In genomic region chr7:6271694-6272371, GRCh38 we compare ENCODE assay signal across 8 cellular contexts. TPM values are rescaled to one million over a fixed set of nuclear protein-coding genes. Genes with fewer than 3 reads are reported as not detected.
DNase-seq lines count a peak whose midpoint lies in the region; ATAC-seq, FAIRE-seq and TF ChIP-seq lines count a peak whose summit lies in the region.

No MANE protein-coding gene starts in this region.

- no peak overlapping the region for H3K27ac ChIP-seq in CD4-positive, CD25-positive, alpha-beta regulatory T cell (ENCODE audit: insufficient read depth, low read length, poor library complexity, severe bottlenecking)
- H3K27ac ChIP-seq in PC-3 (ENCODE audit: low read length): no peak overlapping the region
- peak overlapping the region; percentile 67 for H3K27ac ChIP-seq in K562 (ENCODE audit: extremely low read depth, low read depth, low read length)
- no peak overlapping the region for H3K27ac ChIP-seq in kidney (ENCODE audit: low read depth in 2 of 2, low read length in 2 of 2)

- TF ChIP-seq CTCF in PC-3 (conservative IDR thresholded peaks at IDR 0.05; ENCODE audit: low read depth, low read length): no peak
- no peak for TF ChIP-seq CTCF in K562 (IDR thresholded peaks at IDR 0.05 in 2 of 3, conservative IDR thresholded peaks at IDR 0.05 in 1 of 3; ENCODE audit: insufficient read depth in 2 of 3, low read depth in 1 of 3, low read length in 3 of 3)
- TF ChIP-seq CTCF in kidney (IDR thresholded peaks at IDR 0.05; ENCODE audit: borderline replicate concordance, extremely low read depth, insufficient read depth): no peak

- H3K4me3 Mint-ChIP-seq in CD4-positive, CD25-positive, alpha-beta regulatory T cell: peak overlapping the region; percentile 82 to 95 (median 92)

- no peaks in the 10 kb centered on the region for H3K9me3 ChIP-seq in CD4-positive, CD25-positive, alpha-beta regulatory T cell (ENCODE audit: control insufficient read depth in 2 of 2, low read length in 2 of 2)
- H3K9me3 ChIP-seq in PC-3 (ENCODE audit: low read length): no peaks in the 10 kb centered on the region
- no peaks in the 10 kb centered on the region for H3K9me3 ChIP-seq in K562 (replicated peaks; ENCODE audit: control insufficient read depth, insufficient read depth, low read depth, low read length)
- no peaks in the 10 kb centered on the region for H3K9me3 ChIP-seq in kidney (ENCODE audit: control insufficient read depth in 1 of 2, low read length in 2 of 2)

- H4K20me1 ChIP-seq in PC-3 (ENCODE audit: low read length): peaks cover 8% of the 10 kb centered on the region; the same call in 1 of the 2 replicates
- H4K20me1 ChIP-seq in K562 (replicated peaks; ENCODE audit: control insufficient read depth, insufficient read depth, low read length): no peaks in the 10 kb centered on the region

- ATAC-seq in CD4-positive, CD25-positive, alpha-beta regulatory T cell (ENCODE audit: low read depth in 2 of 2): no peak
- ATAC-seq in GM21529 (IDR thresholded peaks at IDR 0.05; ENCODE audit: unreplicated experiment) (peak; percentile 18), PC-3 (peak; percentile 3), K562 (peak; percentile 48)

- peak in 2 of 3 donors; percentile 14 to 21 for DNase-seq in CD4-positive, CD25-positive, alpha-beta regulatory T cell
- DNase-seq in PC-3 (no peak), K562 (ENCODE audit: extremely low read depth in 1 of 4, low spot score in 3 of 4) (peak; percentile 43 to 58 (median 54)), kidney (peak; percentile 80), NCI-H1436 treated with DMSO at 0.1 percent for 48 hours (lab: John Stamatoyannopoulos, UW) (no peak), NCI-H2196 treated with DMSO at 0.1 percent for 48 hours (lab: John Stamatoyannopoulos, UW; ENCODE audit: unreplicated experiment) (no peak)
- peak; percentile 19 for DNase-seq in stimulated activated CD4-positive, alpha-beta T cell treated with anti-CD3 and anti-CD28 coated beads, Interleukin-4, amount 100 ng/mL, for 24 hours

- H3K27me3 ChIP-seq in CD4-positive, CD25-positive, alpha-beta regulatory T cell (ENCODE audit: control insufficient read depth, insufficient read depth, low read length): peaks cover 17% of the 10 kb centered on the region
- H3K27me3 ChIP-seq in PC-3 (ENCODE audit: low read length): no peaks in the 10 kb centered on the region
- no peaks in the 10 kb centered on the region for H3K27me3 ChIP-seq in K562 (ENCODE audit: control insufficient read depth in 2 of 2, insufficient read depth in 2 of 2, low read length in 2 of 2)

- in situ Hi-C loops in K562 (cut with MboI): no loop called here

- 1% methylated on average over 33 of the region's 64 CpGs for WGBS in K562 (ENCODE audit: insufficient coverage, low coverage, missing lambda C conversion rate)

- intact Hi-C loops in PC-3 (cut with micrococcal nuclease) (loop anchor here (1.0 to 5.0 kb wide), 5 partner anchors 11 to 165 kb away; no protein-coding TSS in a partner anchor), K562 (cut with micrococcal nuclease) (loop anchor here (5.0 kb wide), 1 partner anchor 45 kb away; no protein-coding TSS in a partner anchor), kidney (cut with DNase I) (no loop called here)

- BruUV-seq in PC-3 (replicated peaks; lab: Mats Ljungman, UMichigan): no TSS peak
- no TSS peak for BruUV-seq in K562 (replicated peaks; lab: Mats Ljungman, UMichigan)

- FAIRE-seq in K562 (lab: Jason Lieb, UNC) (no peak), kidney (lab: Jason Lieb, UNC) (no peak)

- H2AFZ ChIP-seq in PC-3 (ENCODE audit: low read length) (peak overlapping the region; percentile 62), K562 (ENCODE audit: low read depth, low read length) (peak overlapping the region; percentile 80)

- no peak for TF ChIP-seq EP300 in K562 (IDR thresholded peaks at IDR 0.05; ENCODE audit: low read length)

- peak overlapping the region in 2 of 3 donors; percentile 80 to 88 for H3K27ac Mint-ChIP-seq in CD4-positive, CD25-positive, alpha-beta regulatory T cell

- H3K4me3 ChIP-seq in CD4-positive, CD25-positive, alpha-beta regulatory T cell (ENCODE audit: low read depth, low read length): peak overlapping the region; percentile 83
- peak overlapping the region; percentile 93 for H3K4me3 ChIP-seq in PC-3 (ENCODE audit: low read length)
- H3K4me3 ChIP-seq in K562: peak overlapping the region; percentile 78
- H3K4me3 ChIP-seq in kidney (ENCODE audit: low read length in 2 of 2): peak overlapping the region; percentile 69

- peaks cover 24% of the 10 kb centered on the region for H3K27me3 Mint-ChIP-seq in CD4-positive, CD25-positive, alpha-beta regulatory T cell

- H3K9me3 Mint-ChIP-seq in CD4-positive, CD25-positive, alpha-beta regulatory T cell: no peaks in the 10 kb centered on the region

- CTCF ChIA-PET in PC-3 (lab: Charles Lee): no interaction called here
- CTCF ChIA-PET in K562 (lab: Yijun Ruan, JAX; ENCODE audit: low intra/inter-chr PET ratio): no interaction called here

- H3K4me2 ChIP-seq in PC-3 (ENCODE audit: low read length): peak overlapping the region; percentile 97
- peak overlapping the region; percentile 93 for H3K4me2 ChIP-seq in K562 (ENCODE audit: insufficient read depth, low read length)

- POLR2A ChIA-PET in PC-3 (lab: Charles Lee; ENCODE audit: unreplicated experiment) (interaction anchor here (0.6 kb wide), 1 partner anchor 52 kb away, joined by 3 read pairs; no protein-coding TSS in a partner anchor), K562 (lab: Yijun Ruan, JAX) (interaction anchor here (0.7 to 1.3 kb wide), 4 partner anchors 13 to 236 kb away, joined by 3 to 7 read pairs (median 4); no protein-coding TSS in a partner anchor)

- no peak for TF ChIP-seq RAD21 in K562 (CRISPR knock-in tag; conservative IDR thresholded peaks at IDR 0.05 in 1 of 2, IDR thresholded peaks at IDR 0.05 in 1 of 2)

- H3K4me1 Mint-ChIP-seq in CD4-positive, CD25-positive, alpha-beta regulatory T cell: peaks cover 4 to 26% (median 20%) of the 10 kb centered on the region in 4 donors

- H3K9ac ChIP-seq in PC-3 (ENCODE audit: low read length) (peak overlapping the region; percentile 62), K562 (ENCODE audit: insufficient read depth in 1 of 2, low read depth in 2 of 2, low read length in 2 of 2) (peak overlapping the region; percentile 76 to 95), kidney (ENCODE audit: low read length in 2 of 2) (peak overlapping the region; percentile 30 to 69)

- peaks cover 17% of the 10 kb centered on the region for H3K4me1 ChIP-seq in CD4-positive, CD25-positive, alpha-beta regulatory T cell (ENCODE audit: control insufficient read depth, insufficient read depth, low read length, poor library complexity, severe bottlenecking)
- peaks cover 27% of the 10 kb centered on the region for H3K4me1 ChIP-seq in PC-3 (ENCODE audit: insufficient read depth, low read length)
- H3K4me1 ChIP-seq in K562 (replicated peaks in 1 of 2; ENCODE audit: control insufficient read depth in 2 of 2, insufficient read depth in 2 of 2, low read length in 2 of 2): peaks cover 32 to 40% of the 10 kb centered on the region in 2 experiments; a peak in 4 of 5 replicates
- H3K4me1 ChIP-seq in kidney (ENCODE audit: control insufficient read depth in 1 of 2, insufficient read depth in 1 of 2, low read depth in 1 of 2, low read length in 2 of 2): peaks cover 11 to 22% of the 10 kb centered on the region in 2 donors

- no peaks in the 10 kb centered on the region for H3K36me3 Mint-ChIP-seq in CD4-positive, CD25-positive, alpha-beta regulatory T cell

- no peaks in the 10 kb centered on the region for H3K9me1 ChIP-seq in K562 (ENCODE audit: control insufficient read depth, insufficient read depth, low read length)

- H3K79me2 ChIP-seq in PC-3 (ENCODE audit: low read length) (peaks cover 58% of the 10 kb centered on the region), K562 (ENCODE audit: control insufficient read depth, insufficient read depth, low read length) (peaks cover 44% of the 10 kb centered on the region)

- no peaks in the 10 kb centered on the region for H3F3A ChIP-seq in PC-3 (ENCODE audit: low read length, unreplicated experiment)

- no peaks in the 10 kb centered on the region for H3K9me2 ChIP-seq in PC-3 (replicated peaks; ENCODE audit: low read length)

- H3K36me3 ChIP-seq in CD4-positive, CD25-positive, alpha-beta regulatory T cell (ENCODE audit: control insufficient read depth, insufficient read depth, low read length): no peaks in the 10 kb centered on the region
- H3K36me3 ChIP-seq in PC-3 (ENCODE audit: low read depth, low read length) (no peaks in the 10 kb centered on the region), K562 (ENCODE audit: control insufficient read depth, insufficient read depth, low read length) (no peaks in the 10 kb centered on the region), kidney (ENCODE audit: control insufficient read depth in 1 of 2, insufficient read depth in 2 of 2, low read length in 2 of 2) (no peaks in the 10 kb centered on the region)

- no peak for TF ChIP-seq POLR2A in K562 (conservative IDR thresholded peaks at IDR 0.05)

RNA-seq across cellular contexts. Expression of gene CYTH3, which starts 0.6 kb away (rescaled TPM):
- total RNA-seq in CD4-positive, CD25-positive, alpha-beta regulatory T cell: 14.3 TPM
- polyA plus RNA-seq in CD4-positive, CD25-positive, alpha-beta regulatory T cell: 1 to 10 TPM; 1.4 to 4.0 (median 3.3) TPM
- total RNA-seq in PC-3 (2014; rRNA removed): 23.1 and 34.4 TPM in 2 replicates
- total RNA-seq in K562 (2011; cell fraction: chromatin; rRNA removed; ENCODE audit: low replicate concordance): 23.7 and 39.3 TPM in 2 replicates
- 19.7 and 23.5 TPM in 2 replicates for total RNA-seq in K562 (2011; cell fraction: nucleolus; rRNA removed)
- 22.3 and 24.9 TPM in 2 replicates for total RNA-seq in K562 (2011; cell fraction: nucleoplasm; rRNA removed)
- total RNA-seq in K562 (2014; rRNA removed): 8.8 and 14.3 TPM in 2 replicates
- total RNA-seq in K562 (2014; rRNA removed; fragmentation: Illumina TruSeq; extraction: Trizol): 7.4 and 8.4 TPM in 2 replicates
- total RNA-seq in K562 (2015; rRNA removed; fragmentation: Illumina TruSeq; extraction: Trizol): 11.5 TPM in 2 replicates
- 14.8 and 15.2 TPM in 2 replicates for total RNA-seq in K562 (2021)
- polyA plus RNA-seq in K562 (2011; rRNA removed): 11.4 and 16.2 TPM in 2 replicates
- 13.6 and 14.6 TPM in 2 replicates for polyA plus RNA-seq in K562 (2011; cell fraction: cytosol; rRNA removed)
- 43.6 and 45.1 TPM in 2 replicates for polyA plus RNA-seq in K562 (2011; cell fraction: nucleus; rRNA removed)
- 11.3 and 12.8 TPM in 2 replicates for polyA plus RNA-seq in K562 (2012)
- polyA plus RNA-seq in K562 (2014; fragmentation: Illumina TruSeq; extraction: Trizol): 12.3 and 13.8 TPM in 2 replicates
- under 1 TPM; 0.25 to 0.42 TPM for polyA plus RNA-seq in K562 (2014; fragmentation: Nextera tagmentation; extraction: Ambion mirVana)
- 13.8 and 17.0 TPM in 2 replicates for polyA plus RNA-seq in K562 (2014; rRNA removed)
- polyA minus RNA-seq in K562 (2011; rRNA and poly(A)+ RNA removed): 5.5 and 6.4 TPM in 2 replicates
- 8.1 and 9.3 TPM in 2 replicates for polyA minus RNA-seq in K562 (2011; cell fraction: cytosol; rRNA and poly(A)+ RNA removed)
- 9.8 and 12.1 TPM in 2 replicates for polyA minus RNA-seq in K562 (2011; cell fraction: nucleus; rRNA and poly(A)+ RNA removed)
- total RNA-seq in kidney: 18.5 TPM
- 9.1 TPM for polyA plus RNA-seq in kidney (ENCODE audit: insufficient read depth, low read depth, low replicate concordance)

Comparison
In these comparisons a context has a peak if more than half of its experiments do, and no peak if none do; other contexts are left out.
1. ATAC-seq: peak in GM21529 (single experiment), PC-3 (single experiment) and K562 (single experiment); none in CD4-positive, CD25-positive, alpha-beta regulatory T cell (0 of 2).
2. DNase-seq: peak in CD4-positive, CD25-positive, alpha-beta regulatory T cell (2 of 3), K562 (4 of 4), kidney (single experiment) and stimulated activated CD4-positive, alpha-beta T cell treated with anti-CD3 and anti-CD28 coated beads, Interleukin-4, amount 100 ng/mL, for 24 hours (single experiment); none in PC-3 (single experiment), NCI-H1436 treated with DMSO at 0.1 percent for 48 hours (single experiment) and NCI-H2196 treated with DMSO at 0.1 percent for 48 hours (single experiment).
3. Peak in every context shown above with its lines, with median percentiles within 50 percentile points of each other: H3K4me3 ChIP-seq and H3K9ac ChIP-seq.